11 cellular contexts compared by ENCODE assay signal in the genomic region with DNA sequence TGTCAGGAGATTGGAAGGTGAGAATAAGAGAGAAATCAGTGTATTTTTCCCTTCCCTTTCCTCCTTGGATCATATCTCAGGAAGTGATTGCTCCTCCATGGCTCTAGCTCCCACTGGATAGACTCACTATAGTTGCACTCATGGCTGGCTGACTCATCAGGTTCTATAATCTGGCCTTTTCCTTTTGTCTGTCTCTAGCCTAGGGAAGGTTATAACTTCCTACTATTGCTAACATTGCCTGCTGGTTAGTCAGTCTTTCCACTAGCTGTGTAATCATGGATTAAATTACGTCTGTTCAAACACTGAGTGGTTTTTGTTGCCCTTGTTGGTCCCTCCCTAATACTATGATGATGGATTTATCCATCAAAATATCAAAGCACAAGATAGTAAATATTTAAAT.
DNase-seq lines count a peak whose midpoint lies in the region; ATAC-seq, FAIRE-seq and TF ChIP-seq lines count a peak whose summit lies in the region.
"Had no signal": no experiment of that assay in that cellular context is flagged by ENCODE, and none has a peak within 500 bp of the region (broad histone marks: within the 10 kb centered on the region; RNA-seq: fewer than 3 reads in every experiment).

No MANE protein-coding gene starts in this region.

- peak; percentile 12 for DNase-seq in H54 (ENCODE audit: insufficient read length, low spot score)
- peak; percentile 100 for DNase-seq in RKO (ENCODE audit: low spot score)
- peak; percentile 76 for DNase-seq in epithelial cell of proximal tubule (ENCODE audit: low read depth)
- peak; percentile 62 for DNase-seq in retinal pigment epithelial cell (ENCODE audit: low read depth)
- no peak for DNase-seq in NCI-H1048 (lab: John Stamatoyannopoulos, UW)
- DNase-seq: activated CD4-positive, alpha-beta T cell treated with anti-CD3 and anti-CD28 coated beads, Interleukin-2, amount 10 ng/mL, durations not matched to agents 7 days and 5 days; activated naive CD8-positive, alpha-beta T cell treated with anti-CD3 and anti-CD28 coated beads, Interleukin-2, amount 10 ng/mL, durations not matched to agents 7 days and 5 days; NCI-H526 treated with DMSO at 0.1 percent for 48 hours had no signal

- peak; percentile 92 for FAIRE-seq in H54 (lab: Jason Lieb, UNC)
- FAIRE-seq: GM12878 had no signal

- TF ChIP-seq CTCF in epithelial cell of proximal tubule (conservative IDR thresholded peaks at IDR 0.05; ENCODE audit: low read depth, low read length) = no peak
- TF ChIP-seq CTCF in retinal pigment epithelial cell (conservative IDR thresholded peaks at IDR 0.05; ENCODE audit: low read depth, low read length) = no peak

- H3K4me3 ChIP-seq in epithelial cell of proximal tubule (ENCODE audit: low read depth, low read length) (no peak overlapping the region), retinal pigment epithelial cell (ENCODE audit: low read length) (no peak overlapping the region)
- H3K4me3 ChIP-seq: GM12878 had no signal

- no peak for TF ChIP-seq POLR2A in H54 (IDR thresholded peaks at IDR 0.05; ENCODE audit: low read depth, low read length)

- ATAC-seq in GM21717 (IDR thresholded peaks at IDR 0.05; ENCODE audit: unreplicated experiment) (no peak), HG03135 (IDR thresholded peaks at IDR 0.05; ENCODE audit: unreplicated experiment) (no peak)
- ATAC-seq: GM12878 had no signal
